Comparison of ENCODE assay signal across 2 cellular contexts in the genomic region with DNA sequence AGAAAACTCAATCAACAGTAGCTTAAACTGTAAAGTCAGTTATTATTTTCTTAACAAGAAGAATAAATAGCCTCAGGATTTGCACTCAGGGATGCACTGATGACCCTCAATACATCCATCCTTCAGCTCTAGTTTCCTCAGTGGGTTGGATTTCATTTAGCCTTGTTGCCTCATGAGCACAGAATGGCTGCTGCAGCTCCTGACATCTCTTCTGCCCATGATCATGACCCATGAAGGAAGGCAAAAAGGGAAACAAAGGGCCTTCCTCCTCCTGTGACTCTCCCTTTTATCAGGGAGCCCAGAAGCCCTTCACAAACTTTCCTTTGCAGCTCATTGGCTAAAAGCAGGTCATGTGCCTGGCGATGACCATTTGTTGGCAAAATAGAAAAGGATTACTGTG.
TF ChIP-seq lines count a peak whose summit lies in the region.

No MANE protein-coding gene starts in this region.

TF ChIP-seq in WTC11, 78 proteins besides CTCF, POLR2A, EP300 and RAD21:
- TF ChIP-seq GTF2I (CRISPR knock-in tag; conservative IDR thresholded peaks at IDR 0.05) (0 out of 2 replicates have a peak, but pooled peaks have one; percentile 65), HMGA2 (CRISPR knock-in tag; IDR thresholded peaks at IDR 0.05) (no peak)
- TF ChIP-seq, protein P1, sequence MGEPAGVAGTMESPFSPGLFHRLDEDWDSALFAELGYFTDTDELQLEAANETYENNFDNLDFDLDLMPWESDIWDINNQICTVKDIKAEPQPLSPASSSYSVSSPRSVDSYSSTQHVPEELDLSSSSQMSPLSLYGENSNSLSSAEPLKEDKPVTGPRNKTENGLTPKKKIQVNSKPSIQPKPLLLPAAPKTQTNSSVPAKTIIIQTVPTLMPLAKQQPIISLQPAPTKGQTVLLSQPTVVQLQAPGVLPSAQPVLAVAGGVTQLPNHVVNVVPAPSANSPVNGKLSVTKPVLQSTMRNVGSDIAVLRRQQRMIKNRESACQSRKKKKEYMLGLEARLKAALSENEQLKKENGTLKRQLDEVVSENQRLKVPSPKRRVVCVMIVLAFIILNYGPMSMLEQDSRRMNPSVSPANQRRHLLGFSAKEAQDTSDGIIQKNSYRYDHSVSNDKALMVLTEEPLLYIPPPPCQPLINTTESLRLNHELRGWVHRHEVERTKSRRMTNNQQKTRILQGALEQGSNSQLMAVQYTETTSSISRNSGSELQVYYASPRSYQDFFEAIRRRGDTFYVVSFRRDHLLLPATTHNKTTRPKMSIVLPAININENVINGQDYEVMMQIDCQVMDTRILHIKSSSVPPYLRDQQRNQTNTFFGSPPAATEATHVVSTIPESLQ (CRISPR knock-in tag; IDR thresholded peaks at IDR 0.05) = no peak

TF ChIP-seq in H1, 55 proteins besides CTCF, POLR2A, EP300 and RAD21:
- no peak for TF ChIP-seq BRCA1 (IDR thresholded peaks at IDR 0.05; ENCODE audit: low read depth, low read length)
- peak; percentile 63; the same call in 1 of the 2 replicates for TF ChIP-seq KDM1A (IDR thresholded peaks at IDR 0.05; ENCODE audit: borderline replicate concordance, low read length)
